Comparison of ENCODE assay signal across 9 cellular contexts in the genomic region with DNA sequence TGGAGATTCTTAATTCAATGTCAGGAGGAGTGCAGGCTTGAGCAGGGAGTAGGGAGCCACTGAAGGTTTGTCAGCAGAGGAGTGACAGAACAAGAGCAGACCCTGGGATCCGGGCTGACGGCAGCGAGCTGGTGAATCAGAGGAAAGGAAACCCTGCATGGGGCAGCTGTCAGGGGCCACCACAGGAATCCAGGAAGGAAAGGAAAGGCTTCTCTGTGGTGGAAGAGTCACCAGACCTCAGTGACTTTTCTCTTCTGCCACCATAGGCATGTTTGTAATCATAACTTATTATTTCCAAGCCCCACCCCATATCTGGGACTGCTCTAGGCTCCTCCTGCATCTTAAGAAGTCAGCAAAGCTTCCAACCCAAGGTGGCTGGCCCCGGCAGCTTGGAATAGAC.
DNase-seq lines count a peak whose midpoint lies in the region; ATAC-seq and TF ChIP-seq lines count a peak whose summit lies in the region.
"Had no signal": no experiment of that assay in that cellular context is flagged by ENCODE, and none has a peak within 500 bp of the region (broad histone marks: within the 10 kb centered on the region; RNA-seq: fewer than 3 reads in every experiment).

No MANE protein-coding gene starts in this region.

- H3K4me1 Mint-ChIP-seq in CD14-positive monocyte: peaks cover 15% of the 10 kb centered on the region

- H3K36me3 Mint-ChIP-seq in CD14-positive monocyte: no peaks in the 10 kb centered on the region

- ATAC-seq in HG02938 (IDR thresholded peaks at IDR 0.05; ENCODE audit: unreplicated experiment): no peak
- ATAC-seq: activated naive CD8-positive, alpha-beta T cell treated with anti-CD3 and anti-CD28 coated beads, Interleukin-2, amount 50 U/mL, for 24 hours had no signal

- no peak overlapping the region for H3K4me3 Mint-ChIP-seq in CD14-positive monocyte
- H3K4me3 Mint-ChIP-seq: activated naive CD8-positive, alpha-beta T cell treated with anti-CD3 and anti-CD28 coated beads, Interleukin-2, amount 50 U/mL, for 24 hours had no signal

- intact Hi-C loops in CD14-positive monocyte (cut with micrococcal nuclease): no loop called here

- TF ChIP-seq CTCF in CD14-positive monocyte (IDR thresholded peaks at IDR 0.05): no peak

- in situ Hi-C loops in SK-MEL-5 (cut with HindIII; ENCODE audit: low pct_unique_long_range_greater_than_20kb, low sequenced_read_pairs): no loop called here

- H3K9me3 Mint-ChIP-seq in CD14-positive monocyte: peaks cover 4 to 11% (median 6%) of the 10 kb centered on the region in 7 donors

- peaks cover 0 to 6% (median 0%) of the 10 kb centered on the region in 3 donors for H3K27me3 Mint-ChIP-seq in CD14-positive monocyte (ENCODE audit: low read depth in 3 of 3)
- H3K27me3 Mint-ChIP-seq: activated naive CD8-positive, alpha-beta T cell treated with anti-CD3 and anti-CD28 coated beads, Interleukin-2, amount 50 U/mL, for 24 hours had no signal

- DNase-seq in HCEC 1CT (peak; percentile 69), SK-MEL-5 (ENCODE audit: low read depth, low spot score) (peak; percentile 32), fibroblast of peridontal ligament (ENCODE audit: extremely low read depth) (peak; percentile 50), stromal cell of bone marrow (ENCODE audit: low read depth) (peak; percentile 38), DMS 273 treated with DMSO at 0.1 percent for 48 hours (lab: John Stamatoyannopoulos, UW) (no peak), CD14-positive monocyte (ENCODE audit: low spot score) (no peak)
- DNase-seq: activated CD4-positive, alpha-beta T cell treated with anti-CD3 and anti-CD28 coated beads, Interleukin-2, amount 50 U/mL, for 48 hours; activated naive CD8-positive, alpha-beta T cell treated with anti-CD3 and anti-CD28 coated beads, Interleukin-2, amount 50 U/mL, for 24 hours had no signal

- no peak overlapping the region for H3K27ac Mint-ChIP-seq in CD14-positive monocyte
- H3K27ac Mint-ChIP-seq: activated naive CD8-positive, alpha-beta T cell treated with anti-CD3 and anti-CD28 coated beads, Interleukin-2, amount 50 U/mL, for 24 hours had no signal

Comparison
In these comparisons a context has a peak if more than half of its experiments do, and no peak if none do; other contexts are left out.
1. DNase-seq: peak in HCEC 1CT (single experiment), SK-MEL-5 (single experiment), fibroblast of peridontal ligament (single experiment) and stromal cell of bone marrow (single experiment); none in DMS 273 treated with DMSO at 0.1 percent for 48 hours (single experiment) and CD14-positive monocyte (single experiment).